Comparison of ENCODE assay signal across 24 cellular contexts in genomic region chr20:60428651-60429050, GRCh38.
"Had no signal": no experiment of that assay in that cellular context is flagged by ENCODE, and none has a peak within 500 bp of the region (broad histone marks: within the 10 kb centered on the region; RNA-seq: fewer than 3 reads in every experiment).

No MANE protein-coding gene starts in this region.

- H3K36me3 ChIP-seq: SJCRH30 had no signal

- H3K4me1 ChIP-seq: SJCRH30 had no signal

- ATAC-seq: Panc1, PC-3, Right ventricle myocardium inferior, SK-N-SH treated with all-trans-retinoic acid at 6 μM for 48 hours had no signal

- H3K9me3 ChIP-seq: SJCRH30 had no signal

- DNase-seq: KBM-7; MV-4-11; NCI-H1092; NCI-H1105 treated with DMSO at 0.1 percent for 48 hours; NCI-H1436; NCI-H187; NCI-H2029; NCI-H2081 treated with DMSO at 0.1 percent for 48 hours; NCI-H2171; NCI-H226; NCI-H446; NCI-H510A; NCI-H526 treated with DMSO at 0.1 percent for 48 hours; NCI-H748 treated with DMSO at 0.1 percent for 48 hours; NK-92 treated with Interleukin-12 subunit alpha and Interleukin-12 subunit beta, amount 100 ng/mL, for 24 hours; PC-3; SHP77 treated with DMSO at 0.1 percent for 48 hours; T-helper 1 cell had no signal

- H3K4me3 ChIP-seq: SJCRH30 had no signal

- H3K27ac ChIP-seq: HL-60, RWPE1, SJCRH30 had no signal
